8 cellular contexts compared by ENCODE assay signal in the genomic region with DNA sequence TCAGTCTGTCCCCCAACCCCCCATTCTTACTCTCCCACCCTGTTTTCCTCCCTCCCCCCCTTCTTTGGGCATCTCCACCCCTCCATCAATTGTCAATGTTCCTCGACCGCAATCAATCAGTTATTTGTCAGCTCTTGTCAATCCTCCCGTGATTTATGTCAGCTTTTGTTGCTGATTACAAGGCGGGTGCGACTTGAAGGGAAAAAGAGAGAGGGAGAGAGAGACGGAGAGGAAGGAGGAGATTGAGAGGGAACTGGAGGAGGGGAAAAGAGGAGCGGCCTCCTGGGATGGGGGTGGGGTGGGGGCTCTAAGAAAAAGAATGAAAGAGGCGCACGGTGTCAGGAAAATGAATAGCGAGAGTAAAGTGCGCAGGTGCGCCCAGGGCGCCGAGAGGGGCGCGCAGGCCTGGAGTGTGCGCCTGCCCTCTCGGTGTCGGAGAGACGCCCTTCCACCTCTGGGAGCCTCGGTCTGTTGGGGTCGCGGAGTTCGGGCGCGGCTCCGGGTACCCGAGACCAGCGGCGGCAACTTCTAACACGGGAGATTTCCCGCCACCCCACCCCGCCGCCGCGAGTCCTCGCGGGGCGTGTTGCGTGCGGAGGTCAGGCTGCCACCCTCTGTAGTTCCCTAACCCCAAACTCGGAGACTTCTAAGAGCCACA. TPM values are rescaled to one million over a fixed set of nuclear protein-coding genes. Genes with fewer than 3 reads are reported as not detected.
DNase-seq lines count a peak whose midpoint lies in the region; TF ChIP-seq lines count a peak whose summit lies in the region.

No MANE protein-coding gene starts in this region.

- peaks cover 35 to 36% of the 10 kb centered on the region in 2 donors for H3K4me1 Mint-ChIP-seq in immature natural killer cell

- in situ Hi-C loops in astrocyte of the cerebellum (cut with HindIII; ENCODE audit: low sequenced_read_pairs) = loop anchor here (10.0 kb wide), 1 partner anchor 632 kb away; no protein-coding TSS in a partner anchor

- H3K4me3 ChIP-seq in astrocyte of the cerebellum (ENCODE audit: low read depth, low read length) = peak overlapping the region; percentile 100

- H3K4me3 Mint-ChIP-seq in immature natural killer cell = peak overlapping the region; percentile 84 to 89 (median 88)

- TF ChIP-seq CTCF in astrocyte of the cerebellum (IDR thresholded peaks at IDR 0.05; ENCODE audit: low read depth, low read length, missing control alignments) = no peak

- DNase-seq in NCI-H146 (lab: John Stamatoyannopoulos, UW) (peak; percentile 93), NCI-H146 treated with DMSO at 0.1 percent for 48 hours (lab: John Stamatoyannopoulos, UW; ENCODE audit: unreplicated experiment) (no peak), NCI-H2107 (lab: John Stamatoyannopoulos, UW) (peak; percentile 39), astrocyte of the cerebellum (ENCODE audit: low read depth) (no peak), immature natural killer cell (no peak), putamen (ENCODE audit: low spot score) (no peak)
- peak; percentile 29 for DNase-seq in stimulated activated CD8-positive, alpha-beta memory T cell treated with anti-CD3 and anti-CD28 coated beads, Interleukin-4, amount 100 ng/mL, for 48 hours
- no peak for DNase-seq in stimulated activated naive CD4-positive, alpha-beta T cell treated with Interleukin-2 at 50 U/mL for 16 hours (lab: John Stamatoyannopoulos, UW)

- H3K27me3 Mint-ChIP-seq in immature natural killer cell (ENCODE audit: low read depth in 3 of 3) = peaks cover 16 to 36% (median 34%) of the 10 kb centered on the region in 3 donors

- H3K9me3 Mint-ChIP-seq in immature natural killer cell = no peaks in the 10 kb centered on the region

- peaks cover 0 to 2% (median 0%) of the 10 kb centered on the region in 3 donors for H3K36me3 Mint-ChIP-seq in immature natural killer cell

- no peak overlapping the region for H3K27ac Mint-ChIP-seq in immature natural killer cell

RNA-seq across cellular contexts. Expression of gene ZNF503, which starts 1.1 kb away (rescaled TPM):
- under 1 TPM; 0.05 to 0.09 (median 0.07) TPM for polyA plus RNA-seq in immature natural killer cell

RNA-seq across cellular contexts. Expression of gene LRMDA, which starts 28.8 kb away (rescaled TPM):
- polyA plus RNA-seq in immature natural killer cell = 10 to 100 TPM in 1 of 3 donors, 1 to 10 TPM in 2; 1.7 to 14.2 (median 2.3) TPM

Comparison
In these comparisons a context has a peak if more than half of its experiments do, and no peak if none do; other contexts are left out.
1. DNase-seq: peak in NCI-H146 (single experiment), NCI-H2107 (single experiment) and stimulated activated CD8-positive, alpha-beta memory T cell treated with anti-CD3 and anti-CD28 coated beads, Interleukin-4, amount 100 ng/mL, for 48 hours (single experiment); none in NCI-H146 treated with DMSO at 0.1 percent for 48 hours (single experiment), astrocyte of the cerebellum (single experiment), immature natural killer cell (0 of 3), putamen (single experiment) and stimulated activated naive CD4-positive, alpha-beta T cell treated with Interleukin-2 at 50 U/mL for 16 hours (single experiment).